19 cellular contexts compared by ENCODE assay signal in the genomic region with DNA sequence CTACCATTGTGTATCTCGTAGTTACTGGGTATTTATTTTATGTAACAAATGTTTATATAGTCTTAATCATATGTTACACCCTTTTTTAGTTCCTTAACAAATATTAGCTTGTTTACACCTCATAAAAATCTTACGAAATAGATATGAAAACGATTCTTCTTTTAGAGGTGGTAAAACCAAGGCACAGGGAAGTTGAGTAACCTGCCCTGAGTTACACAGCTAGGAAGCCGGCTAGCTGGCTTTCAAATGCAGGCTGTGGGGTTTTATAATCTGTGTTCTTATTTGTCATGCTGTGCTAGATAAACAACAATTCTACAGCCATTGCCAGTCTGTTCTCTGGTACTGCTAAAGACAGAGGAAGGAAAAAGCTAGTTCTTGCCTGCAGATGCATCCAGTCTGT.
"Had no signal": no experiment of that assay in that cellular context is flagged by ENCODE, and none has a peak within 500 bp of the region (broad histone marks: within the 10 kb centered on the region; RNA-seq: fewer than 3 reads in every experiment).

No MANE protein-coding gene starts in this region.

- H3K4me1 Mint-ChIP-seq: activated naive CD8-positive, alpha-beta T cell treated with anti-CD3 and anti-CD28 coated beads for 36 hours; activated T-helper 17 cell treated with anti-CD3 and anti-CD28 coated beads, Interleukin-2, amount 50 U/mL, for 72 hours; stimulated activated memory B cell treated with anti-CD40 and anti-IgM and Interleukin-4, amounts not matched to agents 10 μg/mL and 1 μg/mL and 100 μg/mL, for 72 hours had no signal

- DNase-seq: activated CD4-positive, alpha-beta T cell treated with anti-CD3 and anti-CD28 coated beads for 1 hour; activated CD4-positive, alpha-beta T cell treated with anti-CD3 and anti-CD28 coated beads, Interleukin-2, amount 50 U/mL, for 4 hours; activated naive CD4-positive, alpha-beta T cell; activated naive CD8-positive, alpha-beta T cell treated with anti-CD3 and anti-CD28 coated beads for 36 hours; amniotic stem cell; endodermal cell; erythroblast; kidney; left ventricle myocardium inferior; mammary epithelial cell; midbrain; ovary; stimulated activated CD4-positive, alpha-beta T cell treated with anti-CD3 and anti-CD28 coated beads, Interleukin-4, amount 100 ng/mL, for 4 hours; upper lobe of left lung had no signal

- ATAC-seq: activated T-helper 17 cell treated with anti-CD3 and anti-CD28 coated beads, Interleukin-2, amount 50 U/mL, for 72 hours; sciatic nerve; stimulated activated memory B cell treated with anti-CD40 and anti-IgM and Interleukin-4, amounts not matched to agents 10 μg/mL and 1 μg/mL and 100 μg/mL, for 72 hours had no signal

- H3K4me1 ChIP-seq: upper lobe of left lung had no signal

- H3K9me3 ChIP-seq: left ventricle myocardium inferior, ovary, thoracic aorta, upper lobe of left lung had no signal

- H3K27ac Mint-ChIP-seq: activated naive CD8-positive, alpha-beta T cell treated with anti-CD3 and anti-CD28 coated beads for 36 hours; activated T-helper 17 cell treated with anti-CD3 and anti-CD28 coated beads, Interleukin-2, amount 50 U/mL, for 72 hours; endodermal cell; stimulated activated memory B cell treated with anti-CD40 and anti-IgM and Interleukin-4, amounts not matched to agents 10 μg/mL and 1 μg/mL and 100 μg/mL, for 72 hours had no signal

- H3K36me3 ChIP-seq: left ventricle myocardium inferior, ovary, thoracic aorta, upper lobe of left lung had no signal

- H3K4me3 Mint-ChIP-seq: activated naive CD8-positive, alpha-beta T cell treated with anti-CD3 and anti-CD28 coated beads for 36 hours; activated T-helper 17 cell treated with anti-CD3 and anti-CD28 coated beads, Interleukin-2, amount 50 U/mL, for 72 hours; endodermal cell; neural crest cell; stimulated activated memory B cell treated with anti-CD40 and anti-IgM and Interleukin-4, amounts not matched to agents 10 μg/mL and 1 μg/mL and 100 μg/mL, for 72 hours had no signal

- H3K27ac ChIP-seq: left ventricle myocardium inferior, ovary, thoracic aorta, upper lobe of left lung had no signal

- H3K27me3 ChIP-seq: ovary, upper lobe of left lung had no signal

- H3K27me3 Mint-ChIP-seq: stimulated activated memory B cell treated with anti-CD40 and anti-IgM and Interleukin-4, amounts not matched to agents 10 μg/mL and 1 μg/mL and 100 μg/mL, for 72 hours had no signal

- H3K4me3 ChIP-seq: left ventricle myocardium inferior, ovary, thoracic aorta, upper lobe of left lung had no signal

- H3K36me3 Mint-ChIP-seq: activated naive CD8-positive, alpha-beta T cell treated with anti-CD3 and anti-CD28 coated beads for 36 hours; stimulated activated memory B cell treated with anti-CD40 and anti-IgM and Interleukin-4, amounts not matched to agents 10 μg/mL and 1 μg/mL and 100 μg/mL, for 72 hours had no signal

- H3K9me3 Mint-ChIP-seq: activated naive CD8-positive, alpha-beta T cell treated with anti-CD3 and anti-CD28 coated beads for 36 hours; activated T-helper 17 cell treated with anti-CD3 and anti-CD28 coated beads, Interleukin-2, amount 50 U/mL, for 72 hours; endodermal cell; neural crest cell; stimulated activated memory B cell treated with anti-CD40 and anti-IgM and Interleukin-4, amounts not matched to agents 10 μg/mL and 1 μg/mL and 100 μg/mL, for 72 hours had no signal
